Comparison of ENCODE assay signal across 8 cellular contexts in genomic region chr3:12556243-12556722, GRCh38. TPM values are rescaled to one million over a fixed set of nuclear protein-coding genes. Genes with fewer than 3 reads are reported as not detected.
DNase-seq lines count a peak whose midpoint lies in the region; ATAC-seq and TF ChIP-seq lines count a peak whose summit lies in the region.

No MANE protein-coding gene starts in this region.

- no peaks in the 10 kb centered on the region for H3K9me3 Mint-ChIP-seq in activated T-helper 1 cell treated with anti-CD3 and anti-CD28 coated beads, Interleukin-12 subunit alpha, Interleukin-12 subunit beta, Interleukin-2, Interleukin-4 antibody, amounts not matched to agents 30 ng/mL and 10 ng/mL and 1 ng/mL, durations not matched to agents 14 hours and 24 hours and 36 hours
- no peaks in the 10 kb centered on the region for H3K9me3 Mint-ChIP-seq in stimulated activated effector memory CD8-positive, alpha-beta T cell treated with anti-CD3 and anti-CD28 coated beads, Interleukin-12 subunit alpha, Interleukin-12 subunit beta, amount 100 ng/mL, for 72 hours

- peak overlapping the region; percentile 99 for H3K27ac ChIP-seq in hepatocyte

- intact Hi-C loops in activated T-helper 1 cell treated with anti-CD3 and anti-CD28 coated beads, Interleukin-12 subunit alpha, Interleukin-12 subunit beta, Interleukin-2, Interleukin-4 antibody, amounts not matched to agents 30 ng/mL and 10 ng/mL and 1 ng/mL, durations not matched to agents 14 hours and 24 hours and 36 hours (cut with micrococcal nuclease), result loop anchor here (2.0 to 5.0 kb wide), 2 partner anchors 709 to 1621 kb away; partner anchors contain the start of genes LSM3, TAMM41 and XPC

- H3K4me2 ChIP-seq in hepatocyte, result peak overlapping the region; percentile 86

- no peak for TF ChIP-seq CTCF in hepatocyte (IDR thresholded peaks at IDR 0.05; ENCODE audit: poor library complexity)

- peaks cover 40% of the 10 kb centered on the region for H3K79me2 ChIP-seq in hepatocyte

- H3K27me3 Mint-ChIP-seq in activated T-helper 1 cell treated with anti-CD3 and anti-CD28 coated beads, Interleukin-12 subunit alpha, Interleukin-12 subunit beta, Interleukin-2, Interleukin-4 antibody, amounts not matched to agents 30 ng/mL and 10 ng/mL and 1 ng/mL, durations not matched to agents 14 hours and 24 hours and 36 hours (ENCODE audit: insufficient read depth), result peaks cover 30% of the 10 kb centered on the region

- H3K36me3 Mint-ChIP-seq in activated T-helper 1 cell treated with anti-CD3 and anti-CD28 coated beads, Interleukin-12 subunit alpha, Interleukin-12 subunit beta, Interleukin-2, Interleukin-4 antibody, amounts not matched to agents 30 ng/mL and 10 ng/mL and 1 ng/mL, durations not matched to agents 14 hours and 24 hours and 36 hours (ENCODE audit: low read depth), result peaks cover 2% of the 10 kb centered on the region
- peaks cover 4% of the 10 kb centered on the region for H3K36me3 Mint-ChIP-seq in stimulated activated effector memory CD8-positive, alpha-beta T cell treated with anti-CD3 and anti-CD28 coated beads, Interleukin-12 subunit alpha, Interleukin-12 subunit beta, amount 100 ng/mL, for 72 hours

- H3K36me3 ChIP-seq in hepatocyte (replicated peaks; ENCODE audit: insufficient read depth, low read depth), result no peaks in the 10 kb centered on the region

- WGBS in hepatocyte (ENCODE audit: low lambda C conversion rate, missing lambda C conversion rate), result 15% methylated on average over 14 of the region's 14 CpGs

- H3K4me1 ChIP-seq in hepatocyte (ENCODE audit: insufficient read depth), result peaks cover 21% of the 10 kb centered on the region

- H2AFZ ChIP-seq in hepatocyte, result peak overlapping the region; percentile 91

- peak overlapping the region; percentile 88 for H3K27ac Mint-ChIP-seq in activated T-helper 1 cell treated with anti-CD3 and anti-CD28 coated beads, Interleukin-12 subunit alpha, Interleukin-12 subunit beta, Interleukin-2, Interleukin-4 antibody, amounts not matched to agents 30 ng/mL and 10 ng/mL and 1 ng/mL, durations not matched to agents 14 hours and 24 hours and 36 hours
- H3K27ac Mint-ChIP-seq in stimulated activated effector memory CD8-positive, alpha-beta T cell treated with anti-CD3 and anti-CD28 coated beads, Interleukin-12 subunit alpha, Interleukin-12 subunit beta, amount 100 ng/mL, for 72 hours, result peak overlapping the region; percentile 90

- no peaks in the 10 kb centered on the region for H3K9me3 ChIP-seq in hepatocyte (ENCODE audit: low read depth)

- DNase-seq in SHP77 treated with DMSO at 0.1 percent for 48 hours (lab: John Stamatoyannopoulos, UW) (peak; percentile 73), SHP77 (lab: John Stamatoyannopoulos, UW) (no peak), hepatocyte (ENCODE audit: low spot score) (no peak), NCI-H1048 (lab: John Stamatoyannopoulos, UW) (no peak), amniotic stem cell (lab: John Stamatoyannopoulos, UW) (no peak)
- no peak for DNase-seq in activated T-helper 1 cell treated with anti-CD3 and anti-CD28 coated beads, Interleukin-12 subunit alpha, Interleukin-12 subunit beta, Interleukin-2, Interleukin-4 antibody, amounts not matched to agents 30 ng/mL and 10 ng/mL and 1 ng/mL, durations not matched to agents 14 hours and 24 hours and 36 hours (ENCODE audit: low spot score)
- DNase-seq in stimulated activated effector memory CD8-positive, alpha-beta T cell treated with anti-CD3 and anti-CD28 coated beads, Interleukin-12 subunit alpha, Interleukin-12 subunit beta, amount 100 ng/mL, for 72 hours (ENCODE audit: low spot score in 2 of 2), result no peak

- peaks cover 64% of the 10 kb centered on the region for H3K4me1 Mint-ChIP-seq in activated T-helper 1 cell treated with anti-CD3 and anti-CD28 coated beads, Interleukin-12 subunit alpha, Interleukin-12 subunit beta, Interleukin-2, Interleukin-4 antibody, amounts not matched to agents 30 ng/mL and 10 ng/mL and 1 ng/mL, durations not matched to agents 14 hours and 24 hours and 36 hours (ENCODE audit: low read depth)
- H3K4me1 Mint-ChIP-seq in stimulated activated effector memory CD8-positive, alpha-beta T cell treated with anti-CD3 and anti-CD28 coated beads, Interleukin-12 subunit alpha, Interleukin-12 subunit beta, amount 100 ng/mL, for 72 hours, result peaks cover 44% of the 10 kb centered on the region

- H4K20me1 ChIP-seq in hepatocyte (ENCODE audit: insufficient read depth, poor library complexity, severe bottlenecking), result peaks cover 34% of the 10 kb centered on the region

- H3K4me3 Mint-ChIP-seq in activated T-helper 1 cell treated with anti-CD3 and anti-CD28 coated beads, Interleukin-12 subunit alpha, Interleukin-12 subunit beta, Interleukin-2, Interleukin-4 antibody, amounts not matched to agents 30 ng/mL and 10 ng/mL and 1 ng/mL, durations not matched to agents 14 hours and 24 hours and 36 hours, result peak overlapping the region; percentile 91
- peak overlapping the region; percentile 86 for H3K4me3 Mint-ChIP-seq in stimulated activated effector memory CD8-positive, alpha-beta T cell treated with anti-CD3 and anti-CD28 coated beads, Interleukin-12 subunit alpha, Interleukin-12 subunit beta, amount 100 ng/mL, for 72 hours

- H3K4me3 ChIP-seq in hepatocyte, result peak overlapping the region; percentile 25

- ATAC-seq in stimulated activated effector memory CD8-positive, alpha-beta T cell treated with anti-CD3 and anti-CD28 coated beads, Interleukin-12 subunit alpha, Interleukin-12 subunit beta, amount 100 ng/mL, for 72 hours, result no peak
- ATAC-seq in GM19467 (IDR thresholded peaks at IDR 0.05; ENCODE audit: unreplicated experiment), result no peak

- no peaks in the 10 kb centered on the region for H3K9me2 ChIP-seq in hepatocyte (replicated peaks; ENCODE audit: insufficient read depth)

- peaks cover 3% of the 10 kb centered on the region for H3K27me3 ChIP-seq in hepatocyte

RNA-seq across cellular contexts. Expression of gene MKRN2, which starts 0.6 kb away (rescaled TPM):
- 28.5 and 28.6 TPM in 2 replicates for total RNA-seq in activated T-helper 1 cell treated with anti-CD3 and anti-CD28 coated beads, Interleukin-12 subunit alpha, Interleukin-12 subunit beta, Interleukin-2, Interleukin-4 antibody, amounts not matched to agents 30 ng/mL and 10 ng/mL and 1 ng/mL, durations not matched to agents 14 hours and 24 hours and 36 hours
- 29.2 and 30.1 TPM in 2 replicates for total RNA-seq in hepatocyte
- 22.6 and 24.6 TPM in 2 replicates for polyA plus RNA-seq in hepatocyte

RNA-seq across cellular contexts. Expression of gene MKRN2OS, which starts 11.0 kb away (rescaled TPM):
- total RNA-seq in activated T-helper 1 cell treated with anti-CD3 and anti-CD28 coated beads, Interleukin-12 subunit alpha, Interleukin-12 subunit beta, Interleukin-2, Interleukin-4 antibody, amounts not matched to agents 30 ng/mL and 10 ng/mL and 1 ng/mL, durations not matched to agents 14 hours and 24 hours and 36 hours, result not detected in 2 replicates
- 2.8 and 3.0 TPM in 2 replicates for total RNA-seq in hepatocyte
- 2.6 and 3.3 TPM in 2 replicates for polyA plus RNA-seq in hepatocyte
